In genomic region chr7:139362981-139363380, GRCh38 we compare ENCODE assay signal across 11 cellular contexts. TPM values are rescaled to one million over a fixed set of nuclear protein-coding genes. Genes with fewer than 3 reads are reported as not detected.
DNase-seq lines count a peak whose midpoint lies in the region; ATAC-seq and TF ChIP-seq lines count a peak whose summit lies in the region.
"Had no signal": no experiment of that assay in that cellular context is flagged by ENCODE, and none has a peak within 500 bp of the region (broad histone marks: within the 10 kb centered on the region; RNA-seq: fewer than 3 reads in every experiment).

No MANE protein-coding gene starts in this region.

- TF ChIP-seq POLR2A in vagina (IDR thresholded peaks at IDR 0.05): no peak

- H3K27me3 Mint-ChIP-seq in HFFc6 (ENCODE audit: insufficient read depth) (peaks cover 6% of the 10 kb centered on the region; the same call in 1 of the 2 replicates), memory B cell (no peaks in the 10 kb centered on the region)
- no peaks in the 10 kb centered on the region for H3K27me3 Mint-ChIP-seq in activated T-helper 17 cell treated with anti-CD3 and anti-CD28 coated beads, Interleukin-2, amount 50 U/mL, for 72 hours

- H3K4me3 ChIP-seq in vagina: no peak overlapping the region

- H3K36me3 Mint-ChIP-seq in HFFc6 (ENCODE audit: low read depth): peaks cover 27% of the 10 kb centered on the region
- peaks cover 90% of the 10 kb centered on the region for H3K36me3 Mint-ChIP-seq in activated T-helper 17 cell treated with anti-CD3 and anti-CD28 coated beads, Interleukin-2, amount 50 U/mL, for 72 hours (ENCODE audit: low read depth)
- H3K36me3 Mint-ChIP-seq in memory B cell: peaks cover 6% of the 10 kb centered on the region

- no peak for TF ChIP-seq CTCF in HFFc6 (IDR thresholded peaks at IDR 0.05)
- TF ChIP-seq CTCF in vagina (IDR thresholded peaks at IDR 0.05): no peak

- H3K4me3 Mint-ChIP-seq in HFFc6 (peak overlapping the region; percentile 62), memory B cell (peak overlapping the region; percentile 8)
- H3K4me3 Mint-ChIP-seq in activated T-helper 17 cell treated with anti-CD3 and anti-CD28 coated beads, Interleukin-2, amount 50 U/mL, for 72 hours: peak overlapping the region; percentile 99

- no peaks in the 10 kb centered on the region for H3K9me3 ChIP-seq in vagina

- no peak overlapping the region for H3K27ac ChIP-seq in vagina
- H3K27ac ChIP-seq: brain microvascular endothelial cell had no signal

- ATAC-seq in activated T-helper 17 cell treated with anti-CD3 and anti-CD28 coated beads, Interleukin-2, amount 50 U/mL, for 72 hours (replicated peaks): no peak
- no peak for ATAC-seq in memory B cell (ENCODE audit: low read depth)
- ATAC-seq in HG03520 (IDR thresholded peaks at IDR 0.05; ENCODE audit: unreplicated experiment): no peak

- no peaks in the 10 kb centered on the region for H3K27me3 ChIP-seq in vagina
- H3K27me3 ChIP-seq: brain microvascular endothelial cell had no signal

- H3K4me1 ChIP-seq in vagina: peaks cover 70% of the 10 kb centered on the region

- peak overlapping the region; percentile 48 for H3K27ac Mint-ChIP-seq in HFFc6
- H3K27ac Mint-ChIP-seq in activated T-helper 17 cell treated with anti-CD3 and anti-CD28 coated beads, Interleukin-2, amount 50 U/mL, for 72 hours: peak overlapping the region; percentile 100
- peak overlapping the region; percentile 51 for H3K27ac Mint-ChIP-seq in memory B cell

- peak; percentile 6 to 14 for DNase-seq in AML-193 (lab: John Stamatoyannopoulos, UW)
- DNase-seq in HFFc6: no peak
- DNase-seq in memory B cell (ENCODE audit: low spot score in 2 of 2): no peak
- DNase-seq in medulla oblongata (ENCODE audit: extremely low spot score): no peak
- no peak for DNase-seq in effector CD4-positive, alpha-beta T cell
- no peak for DNase-seq in vagina (ENCODE audit: extremely low spot score in 2 of 2)
- DNase-seq: activated CD4-positive, alpha-beta T cell treated with anti-CD3 and anti-CD28 coated beads for 48 hours; brain microvascular endothelial cell had no signal

- peaks cover 0 to 11% of the 10 kb centered on the region in 2 donors for H3K36me3 ChIP-seq in vagina

- H3K4me1 Mint-ChIP-seq in HFFc6 (ENCODE audit: low read depth): peaks cover 62% of the 10 kb centered on the region
- H3K4me1 Mint-ChIP-seq in activated T-helper 17 cell treated with anti-CD3 and anti-CD28 coated beads, Interleukin-2, amount 50 U/mL, for 72 hours: peaks cover 26% of the 10 kb centered on the region
- peaks cover 22% of the 10 kb centered on the region for H3K4me1 Mint-ChIP-seq in memory B cell

- H3K9me3 Mint-ChIP-seq in HFFc6 (no peaks in the 10 kb centered on the region), memory B cell (no peaks in the 10 kb centered on the region)
- no peaks in the 10 kb centered on the region for H3K9me3 Mint-ChIP-seq in activated T-helper 17 cell treated with anti-CD3 and anti-CD28 coated beads, Interleukin-2, amount 50 U/mL, for 72 hours
- H3K9me3 Mint-ChIP-seq: CD14-positive monocyte had no signal

- intact Hi-C loops in vagina (cut with DNase I): loop anchor here (5.0 kb wide), 1 partner anchor 814 kb away; the partner anchor contains the start of gene KDM7A

RNA-seq across cellular contexts. Expression of gene LUC7L2, which starts 3.3 kb away (rescaled TPM):
- total RNA-seq in HFFc6 (2021; fragmentation: NEBNext Ultra II Directional; extraction: Animal tissue kit (Norgen Biotek cat#: 25700)): 10 to 100 TPM; 55.1 to 74.4 (median 66.1) TPM
- 100 to 1,000 TPM; 115 to 130 TPM for total RNA-seq in activated T-helper 17 cell treated with anti-CD3 and anti-CD28 coated beads, Interleukin-2, amount 50 U/mL, for 72 hours
- 51.8 TPM for total RNA-seq in vagina

RNA-seq across cellular contexts. Expression of gene FMC1, which starts 21.8 kb away (rescaled TPM):
- 10 to 100 TPM in 5 of 6 experiments, 1 to 10 TPM in 1; 9.5 to 17.5 (median 14.0) TPM for total RNA-seq in HFFc6 (2021; fragmentation: NEBNext Ultra II Directional; extraction: Animal tissue kit (Norgen Biotek cat#: 25700))
- total RNA-seq in activated T-helper 17 cell treated with anti-CD3 and anti-CD28 coated beads, Interleukin-2, amount 50 U/mL, for 72 hours: 1 to 10 TPM; 3.0 to 6.7 TPM
- total RNA-seq in vagina: 8.6 TPM

Comparison
In these comparisons a context has a peak if more than half of its experiments do, and no peak if none do; other contexts are left out.
1. DNase-seq: peak in AML-193 (2 of 2); none in HFFc6 (single experiment), memory B cell (0 of 2), medulla oblongata (single experiment), effector CD4-positive, alpha-beta T cell (single experiment) and vagina (0 of 2).
2. H3K27ac Mint-ChIP-seq: peak in every context shown above with its lines; median percentile 100 in activated T-helper 17 cell treated with anti-CD3 and anti-CD28 coated beads, Interleukin-2, amount 50 U/mL, for 72 hours; 51 in memory B cell; 48 in HFFc6.
3. H3K4me3 Mint-ChIP-seq: peak in every context shown above with its lines; median percentile 99 in activated T-helper 17 cell treated with anti-CD3 and anti-CD28 coated beads, Interleukin-2, amount 50 U/mL, for 72 hours; 62 in HFFc6; 8 in memory B cell.